In genomic region chr13:66665991-66666390, GRCh38 we compare ENCODE assay signal across 10 cellular contexts.
DNase-seq lines count a peak whose midpoint lies in the region; ATAC-seq and TF ChIP-seq lines count a peak whose summit lies in the region.
"Had no signal": no experiment of that assay in that cellular context is flagged by ENCODE, and none has a peak within 500 bp of the region (broad histone marks: within the 10 kb centered on the region; RNA-seq: fewer than 3 reads in every experiment).

No MANE protein-coding gene starts in this region.

- no peak overlapping the region for H3K4me3 Mint-ChIP-seq in T-helper 2 cell treated with Interferon-gamma antibody and Interleukin-4, amounts not matched to agents 5 μg/mL and 100 μg/mL, for 36 hours

- TF ChIP-seq POLR2A in GM18505 (IDR thresholded peaks at IDR 0.05; ENCODE audit: borderline replicate concordance, extremely low read depth, insufficient read depth, insufficient read length): no peak

- no peaks in the 10 kb centered on the region for H3K36me3 Mint-ChIP-seq in T-helper 2 cell treated with Interferon-gamma antibody and Interleukin-4, amounts not matched to agents 5 μg/mL and 100 μg/mL, for 36 hours (ENCODE audit: low read depth)

- no peaks in the 10 kb centered on the region for H3K9me3 Mint-ChIP-seq in T-helper 2 cell treated with Interferon-gamma antibody and Interleukin-4, amounts not matched to agents 5 μg/mL and 100 μg/mL, for 36 hours

- peak; percentile 2 for DNase-seq in H7
- DNase-seq in NCI-H774 (lab: John Stamatoyannopoulos, UW): peak; percentile 19
- DNase-seq in epithelial cell of proximal tubule (ENCODE audit: low read depth): peak; percentile 95
- DNase-seq in putamen (ENCODE audit: low spot score): peak; percentile 40
- no peak for DNase-seq in stimulated activated CD4-positive, alpha-beta T cell treated with anti-CD3 and anti-CD28 coated beads, Interleukin-4, amount 100 ng/mL, for 24 hours
- DNase-seq in HuH-7 (ENCODE audit: low spot score): no peak
- no peak for DNase-seq in T-helper 2 cell treated with Interferon-gamma antibody and Interleukin-4, amounts not matched to agents 5 μg/mL and 100 μg/mL, for 36 hours (ENCODE audit: low spot score)
- DNase-seq: SIG-M5 had no signal

- no peak overlapping the region for H3K27ac Mint-ChIP-seq in T-helper 2 cell treated with Interferon-gamma antibody and Interleukin-4, amounts not matched to agents 5 μg/mL and 100 μg/mL, for 36 hours

- ATAC-seq in GM18505 (IDR thresholded peaks at IDR 0.05; ENCODE audit: unreplicated experiment): no peak

- H3K4me1 Mint-ChIP-seq in T-helper 2 cell treated with Interferon-gamma antibody and Interleukin-4, amounts not matched to agents 5 μg/mL and 100 μg/mL, for 36 hours (ENCODE audit: low read depth): no peaks in the 10 kb centered on the region

- H3K36me3 ChIP-seq in H7 (replicated peaks; ENCODE audit: control insufficient read depth, insufficient read depth, low read length): no peaks in the 10 kb centered on the region

- no peaks in the 10 kb centered on the region for H3K27me3 ChIP-seq in H7 (ENCODE audit: control insufficient read depth, insufficient read depth, low read length)

- no peaks in the 10 kb centered on the region for H3K27me3 Mint-ChIP-seq in T-helper 2 cell treated with Interferon-gamma antibody and Interleukin-4, amounts not matched to agents 5 μg/mL and 100 μg/mL, for 36 hours (ENCODE audit: low read depth)

- H3K4me3 ChIP-seq in H7 (ENCODE audit: insufficient read depth, low read depth, low read length) (no peak overlapping the region), epithelial cell of proximal tubule (ENCODE audit: low read depth, low read length) (no peak overlapping the region)
- H3K4me3 ChIP-seq: coronary artery had no signal

- no peak for TF ChIP-seq CTCF in epithelial cell of proximal tubule (conservative IDR thresholded peaks at IDR 0.05; ENCODE audit: low read depth, low read length)

Comparison
In these comparisons a context has a peak if more than half of its experiments do, and no peak if none do; other contexts are left out.
1. DNase-seq: peak in H7 (single experiment), NCI-H774 (single experiment), epithelial cell of proximal tubule (single experiment) and putamen (single experiment); none in stimulated activated CD4-positive, alpha-beta T cell treated with anti-CD3 and anti-CD28 coated beads, Interleukin-4, amount 100 ng/mL, for 24 hours (single experiment), HuH-7 (single experiment) and T-helper 2 cell treated with Interferon-gamma antibody and Interleukin-4, amounts not matched to agents 5 μg/mL and 100 μg/mL, for 36 hours (single experiment).